Comparison of ENCODE assay signal across 8 cellular contexts in genomic region chr7:10889266-10889898, GRCh38.
A peak's percentile ranks its signal among the peaks of the same experiment; 100 is the strongest.
DNase-seq lines count a peak whose midpoint lies in the region; ATAC-seq and TF ChIP-seq lines count a peak whose summit lies in the region.

No MANE protein-coding gene starts in this region.

- peak; percentile 89 for ATAC-seq in HG02571 (IDR thresholded peaks at IDR 0.05; ENCODE audit: unreplicated experiment)

- H3F3A ChIP-seq in smooth muscle cell (ENCODE audit: low read depth) = no peaks in the 10 kb centered on the region

- H4K20me1 ChIP-seq in hepatocyte (ENCODE audit: insufficient read depth, poor library complexity, severe bottlenecking) (no peaks in the 10 kb centered on the region), smooth muscle cell (ENCODE audit: low read depth) (no peaks in the 10 kb centered on the region)

- H3K9me3 ChIP-seq in MG63 (no peaks in the 10 kb centered on the region), hepatocyte (ENCODE audit: low read depth) (no peaks in the 10 kb centered on the region), smooth muscle cell (replicated peaks; ENCODE audit: low read depth) (no peaks in the 10 kb centered on the region)

- no peaks in the 10 kb centered on the region for H3K27me3 ChIP-seq in MG63
- H3K27me3 ChIP-seq in hepatocyte = no peaks in the 10 kb centered on the region
- H3K27me3 ChIP-seq in smooth muscle cell (ENCODE audit: low read depth) = no peaks in the 10 kb centered on the region

- no peak overlapping the region for H3K4me2 ChIP-seq in hepatocyte
- H3K4me2 ChIP-seq in smooth muscle cell = no peak overlapping the region

- H3K36me3 ChIP-seq in MG63 (no peaks in the 10 kb centered on the region), hepatocyte (replicated peaks; ENCODE audit: insufficient read depth, low read depth) (no peaks in the 10 kb centered on the region), smooth muscle cell (ENCODE audit: low read depth) (no peaks in the 10 kb centered on the region)

- H3K79me2 ChIP-seq in hepatocyte (no peaks in the 10 kb centered on the region), smooth muscle cell (ENCODE audit: low read depth) (no peaks in the 10 kb centered on the region)

- H3K4me1 ChIP-seq in hepatocyte (ENCODE audit: insufficient read depth) = no peaks in the 10 kb centered on the region
- no peaks in the 10 kb centered on the region for H3K4me1 ChIP-seq in smooth muscle cell (ENCODE audit: low read depth)

- peak; percentile 78 for TF ChIP-seq CTCF in GM12873 (IDR thresholded peaks at IDR 0.05; ENCODE audit: insufficient read depth, low read depth, low read length, missing control alignments)
- peak; percentile 76 for TF ChIP-seq CTCF in hepatocyte (IDR thresholded peaks at IDR 0.05; ENCODE audit: poor library complexity)
- TF ChIP-seq CTCF in smooth muscle cell (IDR thresholded peaks at IDR 0.05; ENCODE audit: borderline replicate concordance, insufficient read depth, poor library complexity, severe bottlenecking) = peak; percentile 92

- no peaks in the 10 kb centered on the region for H3K9me2 ChIP-seq in hepatocyte (replicated peaks; ENCODE audit: insufficient read depth)

- H3K27ac ChIP-seq in hepatocyte (no peak overlapping the region), smooth muscle cell (ENCODE audit: low read depth) (no peak overlapping the region)

- H3K9ac ChIP-seq in smooth muscle cell (ENCODE audit: low read depth) = no peak overlapping the region

- H2AFZ ChIP-seq in hepatocyte (no peak overlapping the region), smooth muscle cell (ENCODE audit: low read depth) (peak overlapping the region; percentile 35)

- WGBS in hepatocyte (ENCODE audit: low lambda C conversion rate, missing lambda C conversion rate) = 73% methylated on average over 10 of the region's 10 CpGs
- WGBS in smooth muscle cell (ENCODE audit: low lambda C conversion rate) = 70% methylated on average over 10 of the region's 10 CpGs

- DNase-seq in 8988T (peak; percentile 5), MG63 (peak; percentile 12), RPMI8226 (peak; percentile 67), anterior cingulate cortex (lab: John Stamatoyannopoulos, UW) (peak in 33 of 58 donors; percentile 1 to 59 (median 4)), hepatocyte (ENCODE audit: low spot score) (peak; percentile 74), smooth muscle cell (lab: John Stamatoyannopoulos, UW; ENCODE audit: unreplicated experiment) (no peak)

- H3K4me3 ChIP-seq in MG63 (no peak overlapping the region), hepatocyte (no peak overlapping the region), smooth muscle cell (no peak overlapping the region)
